1 cellular context compared by ENCODE assay signal in genomic region chr12:6696690-6697583, GRCh38.
TF ChIP-seq lines count a peak whose summit lies in the region.

No MANE protein-coding gene starts in this region.

TF ChIP-seq in K562, 482 proteins besides CTCF, POLR2A, EP300 and RAD21:
- TF ChIP-seq ZNF274 (IDR thresholded peaks at IDR 0.05; ENCODE audit: borderline replicate concordance, low read depth, low read length) (no peak), RNF219 (CRISPR knock-in tag; IDR thresholded peaks at IDR 0.05) (no peak), ZNF316 (IDR thresholded peaks at IDR 0.05) (no peak), ZSCAN32 (CRISPR knock-in tag; IDR thresholded peaks at IDR 0.05) (no peak), OTX1 (CRISPR knock-in tag; IDR thresholded peaks at IDR 0.05) (no peak), POLR2G (IDR thresholded peaks at IDR 0.05; ENCODE audit: low read depth, low read length) (peak; percentile 44), TRIM24 (IDR thresholded peaks at IDR 0.05) (no peak)
